ENCODE assay signal across 8 cellular contexts in genomic region chr6:105591053-105591452, GRCh38.
DNase-seq lines count a peak whose midpoint lies in the region; ATAC-seq and TF ChIP-seq lines count a peak whose summit lies in the region.

No MANE protein-coding gene starts in this region.

- TF ChIP-seq POLR2A in Peyer's patch (IDR thresholded peaks at IDR 0.05) = no peak

- no peak overlapping the region for H3K14ac ChIP-seq in mesenchymal stem cell (ENCODE audit: low read length in 2 of 2)

- no peak overlapping the region for H3K9ac ChIP-seq in mesenchymal stem cell (ENCODE audit: low read length)

- no peak overlapping the region for H4K8ac ChIP-seq in mesenchymal stem cell (ENCODE audit: low read length)

- no peak overlapping the region for H3K23ac ChIP-seq in mesenchymal stem cell (ENCODE audit: low read length in 2 of 2)

- H3K9me3 ChIP-seq in mesenchymal stem cell (ENCODE audit: control insufficient read depth, low read length) = no peaks in the 10 kb centered on the region
- H3K9me3 ChIP-seq in Peyer's patch = no peaks in the 10 kb centered on the region
- H3K9me3 ChIP-seq in HAP-1 = no peaks in the 10 kb centered on the region

- H2BK15ac ChIP-seq in mesenchymal stem cell (ENCODE audit: low read depth, poor library complexity, severe bottlenecking) = no peak overlapping the region

- no peak overlapping the region for H4K91ac ChIP-seq in mesenchymal stem cell (ENCODE audit: low read length)

- no peak overlapping the region for H2BK5ac ChIP-seq in mesenchymal stem cell (ENCODE audit: low read depth, low read length, poor library complexity, severe bottlenecking)

- H3K4ac ChIP-seq in mesenchymal stem cell (ENCODE audit: low read depth in 1 of 2, low read length in 2 of 2) = no peak overlapping the region

- TF ChIP-seq CTCF in Peyer's patch (IDR thresholded peaks at IDR 0.05) = no peak

- no peak overlapping the region for H2AK5ac ChIP-seq in mesenchymal stem cell (ENCODE audit: low read length, severe bottlenecking)

- H3K27ac ChIP-seq in mesenchymal stem cell (ENCODE audit: low read length, poor library complexity, severe bottlenecking) (no peak overlapping the region), Peyer's patch (no peak overlapping the region)

- ATAC-seq in GM18870 (IDR thresholded peaks at IDR 0.05; ENCODE audit: unreplicated experiment) = peak; percentile 92
- ATAC-seq in HG02840 (IDR thresholded peaks at IDR 0.05; ENCODE audit: low FRiP score, unreplicated experiment) = peak; percentile 88

- H2AFZ ChIP-seq in mesenchymal stem cell (ENCODE audit: low read depth, low read length) = no peak overlapping the region

- H3K36me3 ChIP-seq in mesenchymal stem cell (ENCODE audit: control insufficient read depth in 1 of 2, insufficient read depth in 2 of 2, low read depth in 1 of 2, low read length in 2 of 2) = no peaks in the 10 kb centered on the region
- H3K36me3 ChIP-seq in Peyer's patch = no peaks in the 10 kb centered on the region
- no peaks in the 10 kb centered on the region for H3K36me3 ChIP-seq in HAP-1 (replicated peaks)

- H2BK12ac ChIP-seq in mesenchymal stem cell (ENCODE audit: low read length in 2 of 2) = peak overlapping the region in 1 of 2 experiments; percentile 68

- WGBS in mesenchymal stem cell = 83% methylated on average over 2 of the region's 2 CpGs

- no peak overlapping the region for H3K18ac ChIP-seq in mesenchymal stem cell (ENCODE audit: low read depth in 1 of 2, low read length in 2 of 2)

- peak; percentile 89 for DNase-seq in OCI-M1 (lab: John Stamatoyannopoulos, UW)
- DNase-seq in mesenchymal stem cell = peak; percentile 81
- no peak for DNase-seq in Peyer's patch
- no peak for DNase-seq in 8988T
- DNase-seq in NCI-H187 treated with DMSO at 0.1 percent for 48 hours (lab: John Stamatoyannopoulos, UW) = no peak
- DNase-seq in HAP-1 (ENCODE audit: low spot score in 2 of 2) = no peak

- in situ Hi-C loops in HAP-1 (cut with MboI; ENCODE audit: low sequenced_read_pairs) = no loop called here

- H3K4me1 ChIP-seq in mesenchymal stem cell (ENCODE audit: control insufficient read depth, insufficient read depth, low read depth, low read length) (peaks cover 1% of the 10 kb centered on the region), Peyer's patch (peaks cover 0 to 19% (median 0%) of the 10 kb centered on the region in 4 donors), HAP-1 (peaks cover 18% of the 10 kb centered on the region)

- H3K27me3 ChIP-seq in mesenchymal stem cell (ENCODE audit: control insufficient read depth in 1 of 2, insufficient read depth in 1 of 2, low read length in 2 of 2) = no peaks in the 10 kb centered on the region
- H3K27me3 ChIP-seq in Peyer's patch = no peaks in the 10 kb centered on the region
- H3K27me3 ChIP-seq in HAP-1 (ENCODE audit: low read depth) = no peaks in the 10 kb centered on the region; the same call in 1 of the 2 replicates

- no peak overlapping the region for H2BK120ac ChIP-seq in mesenchymal stem cell (ENCODE audit: low read depth, low read length)

- H3K79me1 ChIP-seq in mesenchymal stem cell (replicated peaks; ENCODE audit: low read length, poor library complexity, severe bottlenecking) = no peaks in the 10 kb centered on the region

- H3K4me3 ChIP-seq in mesenchymal stem cell (ENCODE audit: insufficient read depth in 1 of 2, low read depth in 1 of 2, low read length in 2 of 2) (no peak overlapping the region), Peyer's patch (no peak overlapping the region), HAP-1 (no peak overlapping the region)

- no peak overlapping the region for H3K4me2 ChIP-seq in mesenchymal stem cell (ENCODE audit: low read length, poor library complexity, severe bottlenecking)

Comparison
In these comparisons a context has a peak if more than half of its experiments do, and no peak if none do; other contexts are left out.
1. DNase-seq: peak in OCI-M1 (single experiment) and mesenchymal stem cell (single experiment); none in Peyer's patch (0 of 3), 8988T (single experiment), NCI-H187 treated with DMSO at 0.1 percent for 48 hours (single experiment) and HAP-1 (0 of 2).